ENCODE assay signal across 1 cellular context in the genomic region with DNA sequence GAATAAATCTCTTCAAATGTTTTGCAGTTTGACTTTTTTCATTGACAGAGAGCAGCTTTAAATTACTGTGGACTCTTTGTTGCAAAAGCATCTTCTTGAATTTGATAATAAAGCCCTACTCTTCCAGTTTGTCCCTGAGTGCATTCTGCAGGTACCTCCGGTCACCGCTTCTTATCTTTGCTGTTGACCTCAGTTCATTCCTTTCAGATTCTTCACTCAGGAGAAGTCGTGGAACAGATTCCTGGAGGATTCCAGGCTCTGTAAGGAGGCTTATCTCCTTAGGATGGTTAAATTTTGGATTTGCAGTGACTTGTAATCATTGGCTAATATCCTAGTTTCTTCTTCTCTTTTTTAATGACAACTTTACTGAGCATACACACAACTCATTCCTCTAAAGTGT.
TF ChIP-seq lines count a peak whose summit lies in the region.

No MANE protein-coding gene starts in this region.

TF ChIP-seq in GM23338, 12 proteins besides CTCF, POLR2A, EP300 and RAD21:
- TF ChIP-seq CREB1 (CRISPR knock-in tag; IDR thresholded peaks at IDR 0.05; ENCODE audit: low read depth) (no peak), ZNF331 (CRISPR knock-in tag; IDR thresholded peaks at IDR 0.05; ENCODE audit: low read depth) (no peak), EZH2 (IDR thresholded peaks at IDR 0.05; ENCODE audit: low read depth, unreplicated experiment) (no peak), EZH2phosphoT487 (IDR thresholded peaks at IDR 0.05; ENCODE audit: unreplicated experiment) (no peak), STAT1 (IDR thresholded peaks at IDR 0.05; ENCODE audit: unreplicated experiment) (no peak), JUNB (IDR thresholded peaks at IDR 0.05; ENCODE audit: unreplicated experiment) (no peak)
- TF ChIP-seq, protein P1, sequence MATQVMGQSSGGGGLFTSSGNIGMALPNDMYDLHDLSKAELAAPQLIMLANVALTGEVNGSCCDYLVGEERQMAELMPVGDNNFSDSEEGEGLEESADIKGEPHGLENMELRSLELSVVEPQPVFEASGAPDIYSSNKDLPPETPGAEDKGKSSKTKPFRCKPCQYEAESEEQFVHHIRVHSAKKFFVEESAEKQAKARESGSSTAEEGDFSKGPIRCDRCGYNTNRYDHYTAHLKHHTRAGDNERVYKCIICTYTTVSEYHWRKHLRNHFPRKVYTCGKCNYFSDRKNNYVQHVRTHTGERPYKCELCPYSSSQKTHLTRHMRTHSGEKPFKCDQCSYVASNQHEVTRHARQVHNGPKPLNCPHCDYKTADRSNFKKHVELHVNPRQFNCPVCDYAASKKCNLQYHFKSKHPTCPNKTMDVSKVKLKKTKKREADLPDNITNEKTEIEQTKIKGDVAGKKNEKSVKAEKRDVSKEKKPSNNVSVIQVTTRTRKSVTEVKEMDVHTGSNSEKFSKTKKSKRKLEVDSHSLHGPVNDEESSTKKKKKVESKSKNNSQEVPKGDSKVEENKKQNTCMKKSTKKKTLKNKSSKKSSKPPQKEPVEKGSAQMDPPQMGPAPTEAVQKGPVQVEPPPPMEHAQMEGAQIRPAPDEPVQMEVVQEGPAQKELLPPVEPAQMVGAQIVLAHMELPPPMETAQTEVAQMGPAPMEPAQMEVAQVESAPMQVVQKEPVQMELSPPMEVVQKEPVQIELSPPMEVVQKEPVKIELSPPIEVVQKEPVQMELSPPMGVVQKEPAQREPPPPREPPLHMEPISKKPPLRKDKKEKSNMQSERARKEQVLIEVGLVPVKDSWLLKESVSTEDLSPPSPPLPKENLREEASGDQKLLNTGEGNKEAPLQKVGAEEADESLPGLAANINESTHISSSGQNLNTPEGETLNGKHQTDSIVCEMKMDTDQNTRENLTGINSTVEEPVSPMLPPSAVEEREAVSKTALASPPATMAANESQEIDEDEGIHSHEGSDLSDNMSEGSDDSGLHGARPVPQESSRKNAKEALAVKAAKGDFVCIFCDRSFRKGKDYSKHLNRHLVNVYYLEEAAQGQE (IDR thresholded peaks at IDR 0.05; ENCODE audit: unreplicated experiment) = no peak
- TF ChIP-seq, protein P2, sequence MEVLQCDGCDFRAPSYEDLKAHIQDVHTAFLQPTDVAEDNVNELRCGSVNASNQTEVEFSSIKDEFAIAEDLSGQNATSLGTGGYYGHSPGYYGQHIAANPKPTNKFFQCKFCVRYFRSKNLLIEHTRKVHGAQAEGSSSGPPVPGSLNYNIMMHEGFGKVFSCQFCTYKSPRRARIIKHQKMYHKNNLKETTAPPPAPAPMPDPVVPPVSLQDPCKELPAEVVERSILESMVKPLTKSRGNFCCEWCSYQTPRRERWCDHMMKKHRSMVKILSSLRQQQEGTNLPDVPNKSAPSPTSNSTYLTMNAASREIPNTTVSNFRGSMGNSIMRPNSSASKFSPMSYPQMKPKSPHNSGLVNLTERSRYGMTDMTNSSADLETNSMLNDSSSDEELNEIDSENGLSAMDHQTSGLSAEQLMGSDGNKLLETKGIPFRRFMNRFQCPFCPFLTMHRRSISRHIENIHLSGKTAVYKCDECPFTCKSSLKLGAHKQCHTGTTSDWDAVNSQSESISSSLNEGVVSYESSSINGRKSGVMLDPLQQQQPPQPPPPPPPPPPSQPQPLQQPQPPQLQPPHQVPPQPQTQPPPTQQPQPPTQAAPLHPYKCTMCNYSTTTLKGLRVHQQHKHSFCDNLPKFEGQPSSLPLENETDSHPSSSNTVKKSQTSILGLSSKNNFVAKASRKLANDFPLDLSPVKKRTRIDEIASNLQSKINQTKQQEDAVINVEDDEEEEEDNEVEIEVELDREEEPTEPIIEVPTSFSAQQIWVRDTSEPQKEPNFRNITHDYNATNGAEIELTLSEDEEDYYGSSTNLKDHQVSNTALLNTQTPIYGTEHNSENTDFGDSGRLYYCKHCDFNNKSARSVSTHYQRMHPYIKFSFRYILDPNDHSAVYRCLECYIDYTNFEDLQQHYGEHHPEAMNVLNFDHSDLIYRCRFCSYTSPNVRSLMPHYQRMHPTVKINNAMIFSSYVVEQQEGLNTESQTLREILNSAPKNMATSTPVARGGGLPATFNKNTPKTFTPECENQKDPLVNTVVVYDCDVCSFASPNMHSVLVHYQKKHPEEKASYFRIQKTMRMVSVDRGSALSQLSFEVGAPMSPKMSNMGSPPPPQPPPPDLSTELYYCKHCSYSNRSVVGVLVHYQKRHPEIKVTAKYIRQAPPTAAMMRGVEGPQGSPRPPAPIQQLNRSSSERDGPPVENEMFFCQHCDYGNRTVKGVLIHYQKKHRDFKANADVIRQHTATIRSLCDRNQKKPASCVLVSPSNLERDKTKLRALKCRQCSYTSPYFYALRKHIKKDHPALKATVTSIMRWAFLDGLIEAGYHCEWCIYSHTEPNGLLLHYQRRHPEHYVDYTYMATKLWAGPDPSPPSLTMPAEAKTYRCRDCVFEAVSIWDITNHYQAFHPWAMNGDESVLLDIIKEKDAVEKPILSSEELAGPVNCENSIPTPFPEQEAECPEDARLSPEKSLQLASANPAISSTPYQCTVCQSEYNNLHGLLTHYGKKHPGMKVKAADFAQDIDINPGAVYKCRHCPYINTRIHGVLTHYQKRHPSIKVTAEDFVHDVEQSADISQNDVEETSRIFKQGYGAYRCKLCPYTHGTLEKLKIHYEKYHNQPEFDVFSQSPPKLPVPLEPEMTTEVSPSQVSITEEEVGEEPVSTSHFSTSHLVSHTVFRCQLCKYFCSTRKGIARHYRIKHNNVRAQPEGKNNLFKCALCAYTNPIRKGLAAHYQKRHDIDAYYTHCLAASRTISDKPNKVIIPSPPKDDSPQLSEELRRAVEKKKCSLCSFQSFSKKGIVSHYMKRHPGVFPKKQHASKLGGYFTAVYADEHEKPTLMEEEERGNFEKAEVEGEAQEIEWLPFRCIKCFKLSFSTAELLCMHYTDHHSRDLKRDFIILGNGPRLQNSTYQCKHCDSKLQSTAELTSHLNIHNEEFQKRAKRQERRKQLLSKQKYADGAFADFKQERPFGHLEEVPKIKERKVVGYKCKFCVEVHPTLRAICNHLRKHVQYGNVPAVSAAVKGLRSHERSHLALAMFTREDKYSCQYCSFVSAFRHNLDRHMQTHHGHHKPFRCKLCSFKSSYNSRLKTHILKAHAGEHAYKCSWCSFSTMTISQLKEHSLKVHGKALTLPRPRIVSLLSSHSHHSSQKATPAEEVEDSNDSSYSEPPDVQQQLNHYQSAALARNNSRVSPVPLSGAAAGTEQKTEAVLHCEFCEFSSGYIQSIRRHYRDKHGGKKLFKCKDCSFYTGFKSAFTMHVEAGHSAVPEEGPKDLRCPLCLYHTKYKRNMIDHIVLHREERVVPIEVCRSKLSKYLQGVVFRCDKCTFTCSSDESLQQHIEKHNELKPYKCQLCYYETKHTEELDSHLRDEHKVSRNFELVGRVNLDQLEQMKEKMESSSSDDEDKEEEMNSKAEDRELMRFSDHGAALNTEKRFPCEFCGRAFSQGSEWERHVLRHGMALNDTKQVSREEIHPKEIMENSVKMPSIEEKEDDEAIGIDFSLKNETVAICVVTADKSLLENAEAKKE (CRISPR knock-in tag; IDR thresholded peaks at IDR 0.05) = no peak
